ENCODE assay signal across 17 cellular contexts in genomic region chr11:17699157-17700114, GRCh38. TPM values are rescaled to one million over a fixed set of nuclear protein-coding genes. Genes with fewer than 3 reads are reported as not detected.
A peak's percentile ranks its signal among the peaks of the same experiment; 100 is the strongest.
DNase-seq lines count a peak whose midpoint lies in the region; ATAC-seq, FAIRE-seq and TF ChIP-seq lines count a peak whose summit lies in the region.
"Had no signal": no experiment of that assay in that cellular context is flagged by ENCODE, and none has a peak within 500 bp of the region (broad histone marks: within the 10 kb centered on the region; RNA-seq: fewer than 3 reads in every experiment).

No MANE protein-coding gene starts in this region.

- TF ChIP-seq CTCF in SK-N-SH (IDR thresholded peaks at IDR 0.05) (no peak), fibroblast of the aortic adventitia (IDR thresholded peaks at IDR 0.05; ENCODE audit: insufficient read depth, low read length) (no peak)

- no peaks in the 10 kb centered on the region for H4K20me1 ChIP-seq in SK-N-SH (ENCODE audit: insufficient read depth)

- no peaks in the 10 kb centered on the region for H3F3A ChIP-seq in SK-N-SH (replicated peaks; ENCODE audit: insufficient read depth)

- H3K36me3 ChIP-seq in SK-N-SH (replicated peaks in 1 of 2; ENCODE audit: control insufficient read depth in 1 of 2, insufficient read depth in 2 of 2, low read length in 1 of 2) (no peaks in the 10 kb centered on the region), skeletal muscle tissue (ENCODE audit: control insufficient read depth in 3 of 3, insufficient read depth in 3 of 3, low read length in 3 of 3) (no peaks in the 10 kb centered on the region)
- H3K36me3 ChIP-seq: SJSA1 had no signal

- 71% methylated on average over 4 of the region's 5 CpGs for WGBS in SK-N-SH (ENCODE audit: low lambda C conversion rate)

- CTCF ChIA-PET in SK-N-SH (lab: Yijun Ruan, JAX): interaction anchor here (1.2 to 1.6 kb wide), 2 partner anchors 31 to 101 kb away, joined by 3 to 6 read pairs; no protein-coding TSS in a partner anchor

- H3K9me2 ChIP-seq in SK-N-SH: no peaks in the 10 kb centered on the region

- H3K4me1 ChIP-seq in SK-N-SH (ENCODE audit: control insufficient read depth in 1 of 2, insufficient read depth in 2 of 2, low read depth in 1 of 2, low read length in 1 of 2) (no peaks in the 10 kb centered on the region), skeletal muscle tissue (ENCODE audit: control insufficient read depth in 3 of 3, insufficient read depth in 3 of 3, low read length in 3 of 3) (peaks cover 52 to 63% (median 59%) of the 10 kb centered on the region in 3 donors)
- H3K4me1 ChIP-seq: SJSA1 had no signal

- H3K9ac ChIP-seq in SK-N-SH: no peak overlapping the region
- peak overlapping the region; percentile 50 to 74 (median 53) for H3K9ac ChIP-seq in skeletal muscle tissue (ENCODE audit: low read depth in 1 of 3, low read length in 3 of 3)

- no peak overlapping the region for H3K4me2 ChIP-seq in SK-N-SH

- peak; percentile 57 for DNase-seq in HT1080 (ENCODE audit: low read depth)
- DNase-seq in SK-N-SH: no peak
- peak; percentile 15 for DNase-seq in fibroblast of the aortic adventitia (ENCODE audit: low read depth)
- DNase-seq in urothelium cell line (ENCODE audit: low spot score): no peak
- no peak for DNase-seq in central memory CD4-positive, alpha-beta T cell
- DNase-seq: activated CD4-positive, alpha-beta T cell treated with anti-CD3 and anti-CD28 coated beads, Interleukin-2, amount 50 U/mL, for 4 hours; activated naive CD8-positive, alpha-beta T cell treated with anti-CD3 and anti-CD28 coated beads for 36 hours; activated T-cell treated with anti-CD3 and anti-CD28 coated beads, Interleukin-2, amount 50 U/mL, for 4 hours; CD4-positive, alpha-beta memory T cell; cerebellar nuclear complex; kidney; midbrain; NCI-H1048 had no signal

- H3K27me3 ChIP-seq in SK-N-SH (ENCODE audit: insufficient read depth) (peaks cover 13% of the 10 kb centered on the region; the same call in 1 of the 2 replicates), skeletal muscle tissue (ENCODE audit: control insufficient read depth in 3 of 3, insufficient read depth in 3 of 3, low read length in 3 of 3) (peaks cover 2 to 6% (median 5%) of the 10 kb centered on the region in 3 donors)

- no peak overlapping the region for H3K27ac ChIP-seq in SK-N-SH (ENCODE audit: low read depth in 2 of 2, low read length in 1 of 2)
- H3K27ac ChIP-seq in skeletal muscle tissue (ENCODE audit: low read depth, low read length): peak overlapping the region; percentile 96
- H3K27ac ChIP-seq: SJSA1 had no signal

- TF ChIP-seq EP300 in SK-N-SH (IDR thresholded peaks at IDR 0.05; ENCODE audit: borderline replicate concordance in 1 of 2, low read depth in 1 of 2, low read length in 1 of 2): no peak

- no peaks in the 10 kb centered on the region for H3K79me2 ChIP-seq in SK-N-SH (ENCODE audit: insufficient read depth)

- H3K9me3 ChIP-seq in SK-N-SH (no peaks in the 10 kb centered on the region), skeletal muscle tissue (ENCODE audit: control insufficient read depth in 3 of 3, low read length in 3 of 3) (no peaks in the 10 kb centered on the region)
- H3K9me3 ChIP-seq: SJSA1 had no signal

- H3K4me3 ChIP-seq in SK-N-SH (ENCODE audit: low read depth in 2 of 2, low read length in 1 of 2) (no peak overlapping the region), fibroblast of the aortic adventitia (ENCODE audit: low read depth, low read length) (no peak overlapping the region), skeletal muscle tissue (ENCODE audit: low read length in 3 of 3) (peak overlapping the region in 1 of 3 donors; percentile 32)
- H3K4me3 ChIP-seq: SJSA1 had no signal

- H2AFZ ChIP-seq in SK-N-SH (ENCODE audit: low read depth): no peak overlapping the region

- ATAC-seq in GM19328 (IDR thresholded peaks at IDR 0.05; ENCODE audit: unreplicated experiment): no peak
- ATAC-seq: activated T-cell treated with anti-CD3 and anti-CD28 coated beads, Interleukin-2, amount 50 U/mL, for 4 hours had no signal

- no peak for FAIRE-seq in urothelium cell line (lab: Jason Lieb, UNC)
- FAIRE-seq: endometrium, kidney had no signal

- TF ChIP-seq RAD21 in SK-N-SH (IDR thresholded peaks at IDR 0.05; ENCODE audit: low read length): no peak

- POLR2A ChIA-PET in SK-N-SH (lab: Yijun Ruan, JAX): no interaction called here

TF ChIP-seq in SK-N-SH, 30 proteins besides CTCF, POLR2A, EP300 and RAD21:
- 0 out of 2 replicates have a peak, but pooled peaks have one; percentile 10 for TF ChIP-seq FOSL2 (IDR thresholded peaks at IDR 0.05; ENCODE audit: borderline replicate concordance, low read depth)
- no peak for TF ChIP-seq MAX (IDR thresholded peaks at IDR 0.05; ENCODE audit: low read depth)

RNA-seq across cellular contexts. Expression of gene MYOD1, which starts 19.9 kb away (rescaled TPM):
- total RNA-seq in HT1080 (2014; rRNA removed; shearing (Covaris generic)): not detected in 2 replicates
- polyA plus RNA-seq in HT1080 (2015; cell fraction: cytosol; rRNA removed): 0.03 TPM in 1 of 2 replicates, not detected in the other
- not detected in 2 replicates for polyA plus RNA-seq in HT1080 (2015; cell fraction: nucleus; rRNA removed)
- not detected in 2 replicates for polyA plus RNA-seq in SK-N-SH (2012; rRNA removed)
- not detected in 2 replicates for polyA plus RNA-seq in SK-N-SH (2012; cell fraction: cytosol; rRNA removed)
- polyA plus RNA-seq in SK-N-SH (2012; cell fraction: nucleus; rRNA removed): not detected in 2 replicates
- total RNA-seq in fibroblast of the aortic adventitia (ENCODE audit: low replicate concordance) (not detected in 2 replicates), skeletal muscle tissue (22.4 TPM)
- total RNA-seq: activated naive CD8-positive, alpha-beta T cell treated with anti-CD3 and anti-CD28 coated beads for 36 hours; activated T-cell treated with anti-CD3 and anti-CD28 coated beads, Interleukin-2, amount 50 U/mL, for 4 hours; CD4-positive, alpha-beta memory T cell; kidney; SJSA1 had no signal
- polyA plus RNA-seq: CD4-positive, alpha-beta memory T cell had no signal

RNA-seq across cellular contexts. Expression of gene KCNC1, which starts 35.1 kb away (rescaled TPM):
- 0.10 TPM in 1 of 2 replicates, not detected in the other for total RNA-seq in HT1080 (2014; rRNA removed; shearing (Covaris generic))
- not detected in 2 replicates for polyA plus RNA-seq in HT1080 (2015; cell fraction: cytosol; rRNA removed)
- polyA plus RNA-seq in HT1080 (2015; cell fraction: nucleus; rRNA removed): 0.03 TPM in 1 of 2 replicates, not detected in the other
- 0.13 and 0.18 TPM in 2 replicates for polyA plus RNA-seq in SK-N-SH (2012; rRNA removed)
- polyA plus RNA-seq in SK-N-SH (2012; cell fraction: cytosol; rRNA removed): 0.09 and 0.14 TPM in 2 replicates
- polyA plus RNA-seq in SK-N-SH (2012; cell fraction: nucleus; rRNA removed): 0.42 and 0.67 TPM in 2 replicates
- total RNA-seq in fibroblast of the aortic adventitia (ENCODE audit: low replicate concordance): not detected in 2 replicates
- total RNA-seq in skeletal muscle tissue: under 0.01 TPM
- total RNA-seq: activated naive CD8-positive, alpha-beta T cell treated with anti-CD3 and anti-CD28 coated beads for 36 hours; activated T-cell treated with anti-CD3 and anti-CD28 coated beads, Interleukin-2, amount 50 U/mL, for 4 hours; CD4-positive, alpha-beta memory T cell; SJSA1 had no signal

Comparison
In these comparisons a context has a peak if more than half of its experiments do, and no peak if none do; other contexts are left out.
1. DNase-seq: peak in HT1080 (single experiment) and fibroblast of the aortic adventitia (single experiment); none in SK-N-SH (single experiment), urothelium cell line (single experiment) and central memory CD4-positive, alpha-beta T cell (single experiment).
2. RNA of gene MYOD1, which starts 19.9 kb away (total RNA-seq): 22.4 TPM in skeletal muscle tissue (single experiment); not detected in HT1080 and not detected in fibroblast of the aortic adventitia; every median in the first group is over 10 times any median in the second.